Comparison of ENCODE assay signal across 21 cellular contexts in genomic region chr12:131672311-131672940, GRCh38. TPM values are rescaled to one million over a fixed set of nuclear protein-coding genes. Genes with fewer than 3 reads are reported as not detected.
A peak's percentile ranks its signal among the peaks of the same experiment; 100 is the strongest.
DNase-seq lines count a peak whose midpoint lies in the region; ATAC-seq, FAIRE-seq and TF ChIP-seq lines count a peak whose summit lies in the region.
"Had no signal": no experiment of that assay in that cellular context is flagged by ENCODE, and none has a peak within 500 bp of the region (broad histone marks: within the 10 kb centered on the region; RNA-seq: fewer than 3 reads in every experiment).

No MANE protein-coding gene starts in this region.

- H4K5ac ChIP-seq in H1 (ENCODE audit: insufficient read length, low read depth, low read length) = no peak overlapping the region

- CTCF ChIA-PET in H1 (lab: Charles Lee; ENCODE audit: partially characterized antibody) = no interaction called here

- 88% methylated on average over 17 of the region's 17 CpGs; no CpG with 5 or more reads in 1 of the 2 experiments for whole genome bisulfite sequencing in H1 (ENCODE audit: extremely low coverage in 1 of 2, insufficient coverage in 1 of 2, insufficient read length in 1 of 2, insufficient replicate concordance in 2 of 2, low coverage in 1 of 2, low lambda C conversion rate in 2 of 2, missing lambda C conversion rate in 1 of 2), 2 experiments
- 47% methylated on average over 10 of the region's 17 CpGs for WGBS in right lobe of liver (ENCODE audit: insufficient coverage, low coverage, low lambda C conversion rate, missing lambda C conversion rate)

- no peak overlapping the region for H2AK5ac ChIP-seq in H1 (ENCODE audit: low read depth, low read length)

- H3K36me3 ChIP-seq in H1 (ENCODE audit: control insufficient read depth in 2 of 4, insufficient read depth in 4 of 4, low read length in 3 of 4) = no peaks in the 10 kb centered on the region
- no peaks in the 10 kb centered on the region for H3K36me3 ChIP-seq in upper lobe of right lung
- no peaks in the 10 kb centered on the region for H3K36me3 ChIP-seq in right lobe of liver
- H3K36me3 ChIP-seq: BE2C had no signal

- no peak overlapping the region for H3K14ac ChIP-seq in H1 (ENCODE audit: insufficient read length)

- H3K23me2 ChIP-seq in H1 (ENCODE audit: low read depth, low read length) = no peaks in the 10 kb centered on the region

- no peak overlapping the region for H2BK120ac ChIP-seq in H1 (replicated peaks; ENCODE audit: low read depth, low read length)

- POLR2A ChIA-PET in H1 (lab: Charles Lee; ENCODE audit: partially characterized antibody) = interaction anchor here (0.6 kb wide), 1 partner anchor 27 kb away, joined by 3 read pairs; no protein-coding TSS in a partner anchor

- no peak overlapping the region for H2BK20ac ChIP-seq in H1 (ENCODE audit: low read length)

- no peak overlapping the region for H3K9ac ChIP-seq in H1 (replicated peaks in 1 of 4; ENCODE audit: extremely low read depth in 1 of 4, low read depth in 3 of 4, low read length in 3 of 4)
- H3K9ac ChIP-seq: GM23248, KMS-11 had no signal

- no peaks in the 10 kb centered on the region for H3K79me2 ChIP-seq in H1 (ENCODE audit: control insufficient read depth in 1 of 2, insufficient read depth in 2 of 2, low read length in 2 of 2)

- no peak for TF ChIP-seq EP300 in H1 (IDR thresholded peaks at IDR 0.05; ENCODE audit: borderline replicate concordance in 1 of 2, low read depth in 2 of 2, low read length in 2 of 2)

- H4K20me1 ChIP-seq in H1 (replicated peaks in 1 of 2; ENCODE audit: control insufficient read depth in 1 of 2, insufficient read depth in 2 of 2, low read length in 2 of 2) = no peaks in the 10 kb centered on the region

- peaks cover 31% of the 10 kb centered on the region for H3K27me3 Mint-ChIP-seq in osteocyte (ENCODE audit: unreplicated experiment)

- H3K9me3 ChIP-seq in H1 (ENCODE audit: insufficient read depth in 2 of 2, low read depth in 1 of 2, low read length in 1 of 2) (peaks cover 0 to 3% of the 10 kb centered on the region in 2 experiments; a peak in 1 of 4 replicates), upper lobe of right lung (peaks cover 3% of the 10 kb centered on the region), right lobe of liver (no peaks in the 10 kb centered on the region)
- H3K9me3 ChIP-seq: BE2C had no signal

- TF ChIP-seq CTCF in H1 (IDR thresholded peaks at IDR 0.05; ENCODE audit: control extremely low read depth in 1 of 3, insufficient read depth in 1 of 3, low read depth in 1 of 3, low read length in 3 of 3) = no peak
- no peak for TF ChIP-seq CTCF in osteocyte (IDR thresholded peaks at IDR 0.05)
- TF ChIP-seq CTCF in upper lobe of right lung (IDR thresholded peaks at IDR 0.05) = no peak
- TF ChIP-seq CTCF in right lobe of liver (IDR thresholded peaks at IDR 0.05) = no peak

- ATAC-seq in upper lobe of right lung (no peak), right lobe of liver (no peak)
- ATAC-seq: HCT116, T-cell had no signal

- no peak overlapping the region for H3K4me3 Mint-ChIP-seq in osteocyte (ENCODE audit: unreplicated experiment)
- H3K4me3 Mint-ChIP-seq: T-cell had no signal

- H3K18ac ChIP-seq in H1 (ENCODE audit: extremely low read depth, low read length) = no peak overlapping the region

- no peak overlapping the region for H2BK12ac ChIP-seq in H1 (ENCODE audit: low read depth, low read length)

- no peak for TF ChIP-seq RAD21 in H1 (IDR thresholded peaks at IDR 0.05 in 1 of 2, conservative IDR thresholded peaks at IDR 0.05 in 1 of 2; ENCODE audit: low read depth in 2 of 2, low read length in 2 of 2)

- TF ChIP-seq POLR2A in H1 (IDR thresholded peaks at IDR 0.05; ENCODE audit: control extremely low read depth in 1 of 2, low read depth in 2 of 2, low read length in 2 of 2) (no peak), right lobe of liver (IDR thresholded peaks at IDR 0.05) (no peak), GM12892 (IDR thresholded peaks at IDR 0.05; ENCODE audit: low read depth, low read length) (no peak)

- H3K27me3 ChIP-seq in H1 (replicated peaks in 1 of 4; ENCODE audit: control insufficient read depth in 3 of 4, extremely low read depth in 1 of 4, insufficient read depth in 3 of 4, low read length in 3 of 4) (no peaks in the 10 kb centered on the region), upper lobe of right lung (no peaks in the 10 kb centered on the region), right lobe of liver (no peaks in the 10 kb centered on the region)

- no peak overlapping the region for H3K23ac ChIP-seq in H1 (ENCODE audit: insufficient read length)

- DNase-seq in SK-N-DZ (ENCODE audit: low spot score) (peak; percentile 29), H1 (ENCODE audit: low read depth in 1 of 2, low spot score in 2 of 2) (no peak), osteocyte (ENCODE audit: extremely low spot score, unreplicated experiment) (peak; percentile 83), upper lobe of right lung (peak; percentile 31), right lobe of liver (no peak), NCI-H2029 treated with DMSO at 0.1 percent for 48 hours (lab: John Stamatoyannopoulos, UW) (no peak), GM12892 (ENCODE audit: insufficient read length) (no peak)
- DNase-seq: BE2C, GM23248, MV-4-11, NCI-H1105 treated with DMSO at 0.1 percent for 48 hours, NCI-H1694, NCI-H2081 treated with DMSO at 0.1 percent for 48 hours, NCI-H524 treated with DMSO at 0.1 percent for 48 hours, PC-9, RPMI8226, SIG-M5, T-cell had no signal

- no peak overlapping the region for H4K8ac ChIP-seq in H1 (ENCODE audit: extremely low read depth, insufficient read depth, low read length)

- no peak overlapping the region for H3K27ac Mint-ChIP-seq in osteocyte (ENCODE audit: unreplicated experiment)
- H3K27ac Mint-ChIP-seq: T-cell had no signal

- intact Hi-C loops in upper lobe of right lung (cut with DNase I) = no loop called here
- intact Hi-C loops in right lobe of liver (cut with DNase I) = no loop called here

- H3K4ac ChIP-seq in H1 (replicated peaks; ENCODE audit: insufficient read length, low read depth, low read length) = no peak overlapping the region

- H3K27ac ChIP-seq in H1 (ENCODE audit: low read depth, low read length) (no peak overlapping the region), upper lobe of right lung (no peak overlapping the region), right lobe of liver (no peak overlapping the region)
- H3K27ac ChIP-seq: GM23248, KMS-11, PC-9 had no signal

- no peaks in the 10 kb centered on the region for H3K79me1 ChIP-seq in H1 (ENCODE audit: low read depth, low read length)

- H3K4me1 Mint-ChIP-seq in osteocyte (ENCODE audit: unreplicated experiment) = no peaks in the 10 kb centered on the region
- H3K4me1 Mint-ChIP-seq: T-cell had no signal

- H3K56ac ChIP-seq in H1 (replicated peaks; ENCODE audit: insufficient read length, low read depth, low read length) = no peak overlapping the region

- no peak overlapping the region for H2BK5ac ChIP-seq in H1 (ENCODE audit: low read depth, low read length)

- H2AFZ ChIP-seq in H1 (ENCODE audit: low read length) = no peak overlapping the region
- H2AFZ ChIP-seq: GM23248, PC-9 had no signal

- no peak overlapping the region for H4K91ac ChIP-seq in H1 (replicated peaks; ENCODE audit: insufficient read length, low read length)

- H3K4me3 ChIP-seq in H1 (ENCODE audit: extremely low read depth in 1 of 4, insufficient read depth in 2 of 4, low read depth in 3 of 4, low read length in 4 of 4) (no peak overlapping the region), upper lobe of right lung (no peak overlapping the region), right lobe of liver (no peak overlapping the region)
- H3K4me3 ChIP-seq: GM23248, PC-9 had no signal

- H3K9me3 Mint-ChIP-seq in osteocyte (ENCODE audit: unreplicated experiment) = no peaks in the 10 kb centered on the region

- no peaks in the 10 kb centered on the region for H3K4me1 ChIP-seq in H1 (replicated peaks in 1 of 4; ENCODE audit: control insufficient read depth in 3 of 4, insufficient read depth in 4 of 4, low read length in 3 of 4)
- H3K4me1 ChIP-seq in upper lobe of right lung = no peaks in the 10 kb centered on the region
- no peaks in the 10 kb centered on the region for H3K4me1 ChIP-seq in right lobe of liver
- H3K4me1 ChIP-seq: BE2C had no signal

- no peak for FAIRE-seq in H1 (lab: Jason Lieb, UNC)
- no peak for FAIRE-seq in GM12892 (lab: Jason Lieb, UNC)
- FAIRE-seq: HTR-8/SVneo had no signal

- H3K36me3 Mint-ChIP-seq in osteocyte (ENCODE audit: unreplicated experiment) = no peaks in the 10 kb centered on the region
- H3K36me3 Mint-ChIP-seq: T-cell had no signal

- no peak overlapping the region for H3K4me2 ChIP-seq in H1 (ENCODE audit: insufficient read depth in 1 of 2, low read depth in 2 of 2, low read length in 2 of 2)
- H3K4me2 ChIP-seq: KMS-11, PC-9 had no signal

- H2BK15ac ChIP-seq in H1 (ENCODE audit: low read length) = no peak overlapping the region

TF ChIP-seq in H1, 55 proteins besides CTCF, POLR2A, EP300 and RAD21:
- TF ChIP-seq RBBP5 (IDR thresholded peaks at IDR 0.05; ENCODE audit: borderline replicate concordance, low read depth, low read length) (no peak), SIX5 (IDR thresholded peaks at IDR 0.05; ENCODE audit: low read depth, low read length) (no peak), KDM1A (IDR thresholded peaks at IDR 0.05; ENCODE audit: borderline replicate concordance, low read length) (peak; percentile 32; the same call in 1 of the 2 replicates)

RNA-seq across cellular contexts. Expression of gene SFSWAP, which starts 38.5 kb away (rescaled TPM):
- 43.3 and 48.0 TPM in 2 replicates for polyA plus RNA-seq in SK-N-DZ (2014; cell fraction: cytosol; rRNA removed)
- 204 and 270 TPM in 2 replicates for polyA plus RNA-seq in SK-N-DZ (2014; cell fraction: nucleus; rRNA removed)
- total RNA-seq in H1 (2021; fragmentation: NEBNext Ultra II Directional; extraction: Animal tissue kit (Norgen Biotek cat#: 25700)) = 48.3 and 49.5 TPM in 2 replicates
- 36.5 and 64.4 TPM in 2 replicates for polyA plus RNA-seq in H1 (2011; rRNA removed)
- 25.1 TPM for polyA plus RNA-seq in H1 (2011; cell fraction: cytosol; rRNA removed)
- 154 TPM for polyA plus RNA-seq in H1 (2011; cell fraction: nucleus; rRNA removed)
- 35.4 to 37.3 TPM (median 36.3 TPM) in 4 replicates for polyA plus RNA-seq in H1 (2012, experiment 1 of 2)
- polyA plus RNA-seq in H1 (2012, experiment 2 of 2) = 13.3 TPM
- polyA plus RNA-seq in H1 (2013, experiment 1 of 2) = 51.5 TPM
- polyA plus RNA-seq in H1 (2013, experiment 2 of 2) = 47.2 TPM
- 18.9 and 20.6 TPM in 2 replicates for polyA minus RNA-seq in H1 (2011; rRNA and poly(A)+ RNA removed)
- polyA minus RNA-seq in H1 (2011; cell fraction: cytosol; rRNA and poly(A)+ RNA removed) = 20.5 TPM
- 37.8 TPM for polyA minus RNA-seq in H1 (2011; cell fraction: nucleus; rRNA and poly(A)+ RNA removed)
- 48.0 and 51.3 TPM in 2 replicates for total RNA-seq in osteocyte
- 51.2 TPM for total RNA-seq in upper lobe of right lung
- 10 to 100 TPM in 5 of 6 experiments, 1 to 10 TPM in 1; 9.8 to 20.2 (median 13.1) TPM for total RNA-seq in right lobe of liver
- polyA plus RNA-seq in GM12892 (2012; ENCODE audit: missing spikeins) = 17.4 TPM

Comparison
In these comparisons a context has a peak if more than half of its experiments do, and no peak if none do; other contexts are left out.
1. DNase-seq: peak in SK-N-DZ (single experiment), osteocyte (single experiment) and upper lobe of right lung (single experiment); none in H1 (0 of 2), right lobe of liver (0 of 3), NCI-H2029 treated with DMSO at 0.1 percent for 48 hours (single experiment) and GM12892 (single experiment).